20 cellular contexts compared by ENCODE assay signal in the genomic region with DNA sequence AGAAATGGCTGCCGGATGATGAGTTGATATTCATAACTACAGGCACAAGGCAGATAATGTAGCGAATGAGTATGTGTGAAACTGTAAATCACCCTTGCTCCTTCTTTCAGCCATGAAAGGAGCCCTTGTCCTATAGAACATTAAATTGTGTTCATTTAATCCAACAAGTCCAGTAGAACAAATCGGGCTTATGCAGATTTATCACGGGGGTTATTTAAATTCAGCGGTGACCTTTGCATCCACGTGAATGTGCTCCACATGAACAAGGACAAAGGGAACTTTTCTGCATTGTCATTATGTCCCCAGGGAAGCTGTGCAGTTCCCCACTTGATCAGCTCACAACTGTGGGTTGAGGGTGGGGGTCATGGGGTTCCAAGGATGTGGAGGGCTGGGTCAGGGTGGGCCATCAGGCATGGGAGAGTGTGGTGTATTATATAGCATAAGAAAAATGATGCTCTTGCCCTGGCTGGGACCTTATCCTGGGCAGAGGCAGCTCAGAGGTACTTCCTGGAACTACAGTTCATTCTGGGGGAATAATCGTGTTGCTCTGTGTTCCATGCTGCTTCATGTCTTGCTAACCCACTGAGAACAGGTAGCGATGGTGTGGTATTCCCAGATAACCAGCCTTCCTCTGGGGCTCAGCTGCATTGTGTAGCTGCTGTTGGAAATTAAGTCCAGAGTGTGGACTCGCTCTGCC.
A peak's percentile ranks its signal among the peaks of the same experiment; 100 is the strongest.
DNase-seq lines count a peak whose midpoint lies in the region; ATAC-seq, FAIRE-seq and TF ChIP-seq lines count a peak whose summit lies in the region.
"Had no signal": no experiment of that assay in that cellular context is flagged by ENCODE, and none has a peak within 500 bp of the region (broad histone marks: within the 10 kb centered on the region; RNA-seq: fewer than 3 reads in every experiment).

No MANE protein-coding gene starts in this region.

- BruUV-seq in HepG2 (replicated peaks; lab: Mats Ljungman, UMichigan), result no TSS peak
- no TSS peak for BruUV-seq in OCI-LY7 (replicated peaks; lab: Mats Ljungman, UMichigan)

- intact Hi-C loops in HepG2 (cut with micrococcal nuclease; ENCODE audit: unreplicated experiment) (no loop called here), OCI-LY7 (cut with micrococcal nuclease; ENCODE audit: unreplicated experiment) (no loop called here)

- H3K9me3 ChIP-seq in HepG2 (ENCODE audit: low read length) (no peaks in the 10 kb centered on the region), OCI-LY7 (ENCODE audit: low read length) (no peaks in the 10 kb centered on the region)
- H3K9me3 ChIP-seq: BE2C, Caco-2 had no signal

- ATAC-seq in HepG2, result peak; percentile 48; the same call in 1 of the 3 replicates
- no peak for ATAC-seq in esophagus mucosa
- ATAC-seq: CD8-positive, alpha-beta T cell; GM12878; K562 had no signal

- no peak for TF ChIP-seq POLR2A in HepG2 (IDR thresholded peaks at IDR 0.05; ENCODE audit: insufficient read depth in 1 of 2, low read depth in 2 of 2, low read length in 2 of 2)

- POLR2A ChIA-PET in HepG2 (lab: Yijun Ruan, JAX) (no interaction called here), OCI-LY7 (lab: Charles Lee) (interaction anchor here (0.6 kb wide), 1 partner anchor 660 kb away, joined by 3 read pairs; no protein-coding TSS in a partner anchor)

- H3K27me3 ChIP-seq in HepG2 (ENCODE audit: control insufficient read depth in 1 of 2, insufficient read depth in 2 of 2, low read length in 2 of 2), result no peaks in the 10 kb centered on the region
- H3K27me3 ChIP-seq: BE2C had no signal

- H3K4me2 ChIP-seq in HepG2 (ENCODE audit: low read depth, low read length), result no peak overlapping the region
- no peak overlapping the region for H3K4me2 ChIP-seq in OCI-LY7 (ENCODE audit: low read length)

- FAIRE-seq in HepG2 (lab: Jason Lieb, UNC), result no peak
- FAIRE-seq: A204.1, GM12878, GM18507, K562 had no signal

- peak; percentile 61 for DNase-seq in NCI-H1048 (lab: John Stamatoyannopoulos, UW)
- peak; percentile 55 for DNase-seq in SK-MEL-5 (ENCODE audit: low read depth, low spot score)
- no peak for DNase-seq in HepG2 (ENCODE audit: low spot score)
- no peak for DNase-seq in activated effector memory CD4-positive, alpha-beta T cell treated with Interleukin-2 at 50 U/mL for 16 hours
- DNase-seq in OCI-LY7 (ENCODE audit: low spot score), result no peak
- no peak for DNase-seq in GDM1 (lab: John Stamatoyannopoulos, UW)
- DNase-seq: BE2C; Caco-2; CD8-positive, alpha-beta T cell; DMS 273 treated with DMSO at 0.1 percent for 48 hours; GOT3; HCEC 1CT; HFFc6 had no signal

- no peaks in the 10 kb centered on the region for H3K4me1 ChIP-seq in HepG2 (ENCODE audit: insufficient read depth, low read length)
- H3K4me1 ChIP-seq in OCI-LY7 (ENCODE audit: insufficient read depth, low read length, poor library complexity, severe bottlenecking), result no peaks in the 10 kb centered on the region
- H3K4me1 ChIP-seq: BE2C, Caco-2 had no signal

- no peaks in the 10 kb centered on the region for H4K20me1 ChIP-seq in HepG2 (ENCODE audit: insufficient read depth, low read length)
- no peaks in the 10 kb centered on the region for H4K20me1 ChIP-seq in OCI-LY7 (ENCODE audit: insufficient read depth, low read length)

- no peaks in the 10 kb centered on the region for H3K9me2 ChIP-seq in OCI-LY7 (ENCODE audit: insufficient read depth, low read length)

- WGBS in HepG2 (ENCODE audit: low lambda C conversion rate), result 14% methylated on average over 9 of the region's 9 CpGs

- TF ChIP-seq RAD21 in HepG2 (CRISPR knock-in tag; IDR thresholded peaks at IDR 0.05), result no peak

- TF ChIP-seq CTCF in HepG2 (CRISPR knock-in tag; IDR thresholded peaks at IDR 0.05) (no peak), OCI-LY7 (conservative IDR thresholded peaks at IDR 0.05; ENCODE audit: low read length) (no peak)

- H3K79me2 ChIP-seq in HepG2 (ENCODE audit: insufficient read depth, low read length), result no peaks in the 10 kb centered on the region
- H3K79me2 ChIP-seq in OCI-LY7 (ENCODE audit: insufficient read depth, low read depth, low read length), result no peaks in the 10 kb centered on the region

- H2AFZ ChIP-seq in HepG2 (ENCODE audit: low read length), result no peak overlapping the region
- H2AFZ ChIP-seq in OCI-LY7 (ENCODE audit: low read length), result no peak overlapping the region

- H3K27ac ChIP-seq in HepG2 (ENCODE audit: extremely low read length, insufficient read depth, low read length) (no peak overlapping the region), OCI-LY7 (ENCODE audit: low read depth, low read length, poor library complexity, severe bottlenecking) (no peak overlapping the region)
- H3K27ac ChIP-seq: C4-2B, HL-60 had no signal

- no peak overlapping the region for H3K9ac ChIP-seq in HepG2 (ENCODE audit: insufficient read depth, low read depth, low read length)

- in situ Hi-C loops in SK-MEL-5 (cut with HindIII; ENCODE audit: low pct_unique_long_range_greater_than_20kb, low sequenced_read_pairs) (no loop called here), HepG2 (cut with HindIII; ENCODE audit: extremely low pct_ligation_motif_present, low pct_unique_long_range_greater_than_20kb) (no loop called here)

- CTCF ChIA-PET in HepG2 (lab: Yijun Ruan, JAX; ENCODE audit: low intra/inter-chr PET ratio, low total read pairs) (no interaction called here), OCI-LY7 (lab: Charles Lee; ENCODE audit: unreplicated experiment) (no interaction called here)

- H3K36me3 ChIP-seq in HepG2 (replicated peaks in 1 of 2; ENCODE audit: control insufficient read depth in 1 of 2, insufficient read depth in 2 of 2, low read length in 2 of 2) (no peaks in the 10 kb centered on the region), OCI-LY7 (ENCODE audit: insufficient read depth, low read length) (no peaks in the 10 kb centered on the region)
- H3K36me3 ChIP-seq: BE2C had no signal

- TF ChIP-seq EP300 in HepG2 (IDR thresholded peaks at IDR 0.05; ENCODE audit: low read depth in 2 of 2, low read length in 2 of 2), result no peak
- no peak for TF ChIP-seq EP300 in HepG2 (CRISPR knock-in tag; IDR thresholded peaks at IDR 0.05; ENCODE audit: borderline replicate concordance)

- no peak overlapping the region for H3K4me3 ChIP-seq in HepG2 (replicated peaks in 1 of 3; ENCODE audit: insufficient read depth in 1 of 3, low read depth in 2 of 3, low read length in 3 of 3)
- H3K4me3 ChIP-seq in OCI-LY7 (ENCODE audit: low read depth, low read length, poor library complexity, severe bottlenecking), result no peak overlapping the region
- H3K4me3 ChIP-seq: GM12878, K562 had no signal

TF ChIP-seq in HepG2, 621 proteins besides CTCF, POLR2A, EP300 and RAD21:
- TF ChIP-seq, protein P1, sequence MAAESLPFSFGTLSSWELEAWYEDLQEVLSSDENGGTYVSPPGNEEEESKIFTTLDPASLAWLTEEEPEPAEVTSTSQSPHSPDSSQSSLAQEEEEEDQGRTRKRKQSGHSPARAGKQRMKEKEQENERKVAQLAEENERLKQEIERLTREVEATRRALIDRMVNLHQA (CRISPR knock-in tag; IDR thresholded peaks at IDR 0.05), result no peak
- TF ChIP-seq TCF7L2 (IDR thresholded peaks at IDR 0.05; ENCODE audit: low read depth, low read length) (no peak), NFIC (IDR thresholded peaks at IDR 0.05; ENCODE audit: low read length) (no peak), ZNF678 (CRISPR knock-in tag; IDR thresholded peaks at IDR 0.05) (no peak), MED13 (CRISPR knock-in tag; IDR thresholded peaks at IDR 0.05) (no peak), ZFAT (CRISPR knock-in tag; conservative IDR thresholded peaks at IDR 0.05) (no peak)
- TF ChIP-seq, protein P2, sequence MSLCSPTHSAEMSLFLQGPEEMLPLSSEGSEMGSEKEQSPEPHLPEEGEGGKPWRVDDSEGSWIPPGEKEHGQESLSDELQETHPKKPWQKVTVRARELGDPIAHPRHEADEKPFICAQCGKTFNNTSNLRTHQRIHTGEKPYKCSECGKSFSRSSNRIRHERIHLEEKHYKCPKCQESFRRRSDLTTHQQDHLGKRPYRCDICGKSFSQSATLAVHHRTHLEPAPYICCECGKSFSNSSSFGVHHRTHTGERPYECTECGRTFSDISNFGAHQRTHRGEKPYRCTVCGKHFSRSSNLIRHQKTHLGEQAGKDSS (CRISPR knock-in tag; IDR thresholded peaks at IDR 0.05; ENCODE audit: borderline replicate concordance, low read depth), result no peak

Comparison
In these comparisons a context has a peak if more than half of its experiments do, and no peak if none do; other contexts are left out.
1. DNase-seq: peak in NCI-H1048 (single experiment) and SK-MEL-5 (single experiment); none in HepG2 (single experiment), activated effector memory CD4-positive, alpha-beta T cell treated with Interleukin-2 at 50 U/mL for 16 hours (single experiment), OCI-LY7 (single experiment) and GDM1 (single experiment).